ENCODE assay signal across 1 cellular context in the genomic region with DNA sequence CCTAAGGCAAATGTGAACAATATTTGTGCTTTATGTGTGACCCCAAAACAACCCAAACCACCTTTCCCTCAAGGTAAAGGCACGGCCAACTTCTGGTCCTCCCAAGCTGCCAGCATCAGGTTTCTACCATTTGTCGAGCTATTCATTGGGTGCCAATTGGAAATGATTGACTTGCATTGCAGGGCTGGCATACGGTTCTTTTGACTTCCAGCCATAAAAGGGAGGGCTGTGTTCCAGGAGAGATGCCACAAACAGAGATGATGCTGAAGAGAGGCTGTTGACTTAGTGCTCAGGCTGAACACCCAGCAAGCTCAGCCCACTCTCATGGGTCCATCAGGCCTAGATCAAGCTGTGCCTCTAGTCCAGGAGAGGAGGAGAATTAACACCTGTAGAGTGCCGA.
TF ChIP-seq lines count a peak whose summit lies in the region.

No MANE protein-coding gene starts in this region.

TF ChIP-seq in HepG2, 621 proteins besides CTCF, POLR2A, EP300 and RAD21 (continued from another document):
- TF ChIP-seq, protein P1, sequence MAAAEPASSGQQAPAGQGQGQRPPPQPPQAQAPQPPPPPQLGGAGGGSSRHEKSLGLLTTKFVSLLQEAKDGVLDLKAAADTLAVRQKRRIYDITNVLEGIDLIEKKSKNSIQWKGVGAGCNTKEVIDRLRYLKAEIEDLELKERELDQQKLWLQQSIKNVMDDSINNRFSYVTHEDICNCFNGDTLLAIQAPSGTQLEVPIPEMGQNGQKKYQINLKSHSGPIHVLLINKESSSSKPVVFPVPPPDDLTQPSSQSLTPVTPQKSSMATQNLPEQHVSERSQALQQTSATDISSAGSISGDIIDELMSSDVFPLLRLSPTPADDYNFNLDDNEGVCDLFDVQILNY (CRISPR knock-in tag; conservative IDR thresholded peaks at IDR 0.05): no peak
- TF ChIP-seq, protein P2, sequence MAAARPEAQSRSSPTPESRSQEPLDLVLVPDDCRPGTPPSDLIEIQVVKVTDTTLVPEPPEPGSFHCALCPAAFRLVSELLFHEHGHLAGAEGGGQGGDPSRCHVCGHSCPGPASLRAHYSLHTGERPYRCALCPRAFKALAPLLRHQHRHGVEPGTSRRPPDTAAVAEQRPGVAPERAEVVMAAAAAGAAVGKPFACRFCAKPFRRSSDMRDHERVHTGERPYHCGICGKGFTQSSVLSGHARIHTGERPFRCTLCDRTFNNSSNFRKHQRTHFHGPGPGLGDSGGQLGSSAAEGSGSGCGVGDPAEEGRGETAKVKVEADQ (CRISPR knock-in tag; IDR thresholded peaks at IDR 0.05; ENCODE audit: borderline replicate concordance): no peak
- no peak for TF ChIP-seq GTF2F1 (IDR thresholded peaks at IDR 0.05; ENCODE audit: low read length)
- no peak for TF ChIP-seq POGZ (CRISPR knock-in tag; IDR thresholded peaks at IDR 0.05)
- TF ChIP-seq MAFF (IDR thresholded peaks at IDR 0.05; ENCODE audit: low read depth, low read length): no peak
- no peak for TF ChIP-seq EED (CRISPR knock-in tag; IDR thresholded peaks at IDR 0.05)
- no peak for TF ChIP-seq ZNF749 (CRISPR knock-in tag; IDR thresholded peaks at IDR 0.05; ENCODE audit: borderline replicate concordance)
- TF ChIP-seq, protein P3, sequence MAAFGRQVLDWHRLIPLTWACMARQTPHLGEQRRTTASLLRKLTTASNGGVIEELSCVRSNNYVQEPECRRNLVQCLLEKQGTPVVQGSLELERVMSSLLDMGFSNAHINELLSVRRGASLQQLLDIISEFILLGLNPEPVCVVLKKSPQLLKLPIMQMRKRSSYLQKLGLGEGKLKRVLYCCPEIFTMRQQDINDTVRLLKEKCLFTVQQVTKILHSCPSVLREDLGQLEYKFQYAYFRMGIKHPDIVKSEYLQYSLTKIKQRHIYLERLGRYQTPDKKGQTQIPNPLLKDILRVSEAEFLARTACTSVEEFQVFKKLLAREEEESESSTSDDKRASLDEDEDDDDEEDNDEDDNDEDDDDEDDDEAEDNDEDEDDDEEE (CRISPR knock-in tag; IDR thresholded peaks at IDR 0.05): no peak
- TF ChIP-seq ZNF614 (CRISPR knock-in tag; IDR thresholded peaks at IDR 0.05; ENCODE audit: borderline replicate concordance): no peak
- TF ChIP-seq HMG20B (CRISPR knock-in tag; conservative IDR thresholded peaks at IDR 0.05): no peak
- TF ChIP-seq JUN (CRISPR knock-in tag; IDR thresholded peaks at IDR 0.05): no peak
- TF ChIP-seq, protein P4, sequence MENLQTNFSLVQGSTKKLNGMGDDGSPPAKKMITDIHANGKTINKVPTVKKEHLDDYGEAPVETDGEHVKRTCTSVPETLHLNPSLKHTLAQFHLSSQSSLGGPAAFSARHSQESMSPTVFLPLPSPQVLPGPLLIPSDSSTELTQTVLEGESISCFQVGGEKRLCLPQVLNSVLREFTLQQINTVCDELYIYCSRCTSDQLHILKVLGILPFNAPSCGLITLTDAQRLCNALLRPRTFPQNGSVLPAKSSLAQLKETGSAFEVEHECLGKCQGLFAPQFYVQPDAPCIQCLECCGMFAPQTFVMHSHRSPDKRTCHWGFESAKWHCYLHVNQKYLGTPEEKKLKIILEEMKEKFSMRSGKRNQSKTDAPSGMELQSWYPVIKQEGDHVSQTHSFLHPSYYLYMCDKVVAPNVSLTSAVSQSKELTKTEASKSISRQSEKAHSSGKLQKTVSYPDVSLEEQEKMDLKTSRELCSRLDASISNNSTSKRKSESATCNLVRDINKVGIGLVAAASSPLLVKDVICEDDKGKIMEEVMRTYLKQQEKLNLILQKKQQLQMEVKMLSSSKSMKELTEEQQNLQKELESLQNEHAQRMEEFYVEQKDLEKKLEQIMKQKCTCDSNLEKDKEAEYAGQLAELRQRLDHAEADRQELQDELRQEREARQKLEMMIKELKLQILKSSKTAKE (CRISPR knock-in tag; IDR thresholded peaks at IDR 0.05; ENCODE audit: borderline replicate concordance): no peak
- no peak for TF ChIP-seq YEATS4 (CRISPR knock-in tag; IDR thresholded peaks at IDR 0.05; ENCODE audit: borderline replicate concordance)
- TF ChIP-seq, protein P5, sequence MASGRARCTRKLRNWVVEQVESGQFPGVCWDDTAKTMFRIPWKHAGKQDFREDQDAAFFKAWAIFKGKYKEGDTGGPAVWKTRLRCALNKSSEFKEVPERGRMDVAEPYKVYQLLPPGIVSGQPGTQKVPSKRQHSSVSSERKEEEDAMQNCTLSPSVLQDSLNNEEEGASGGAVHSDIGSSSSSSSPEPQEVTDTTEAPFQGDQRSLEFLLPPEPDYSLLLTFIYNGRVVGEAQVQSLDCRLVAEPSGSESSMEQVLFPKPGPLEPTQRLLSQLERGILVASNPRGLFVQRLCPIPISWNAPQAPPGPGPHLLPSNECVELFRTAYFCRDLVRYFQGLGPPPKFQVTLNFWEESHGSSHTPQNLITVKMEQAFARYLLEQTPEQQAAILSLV (CRISPR knock-in tag; IDR thresholded peaks at IDR 0.05; ENCODE audit: borderline replicate concordance): no peak
